ENCODE assay signal across 12 cellular contexts in genomic region chr2:158795110-158795924, GRCh38. TPM values are rescaled to one million over a fixed set of nuclear protein-coding genes. Genes with fewer than 3 reads are reported as not detected.
DNase-seq lines count a peak whose midpoint lies in the region; ATAC-seq and TF ChIP-seq lines count a peak whose summit lies in the region.
"Had no signal": no experiment of that assay in that cellular context is flagged by ENCODE, and none has a peak within 500 bp of the region (broad histone marks: within the 10 kb centered on the region; RNA-seq: fewer than 3 reads in every experiment).

A gene with protein sequence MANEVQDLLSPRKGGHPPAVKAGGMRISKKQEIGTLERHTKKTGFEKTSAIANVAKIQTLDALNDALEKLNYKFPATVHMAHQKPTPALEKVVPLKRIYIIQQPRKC (plus strand): TSS chr2:158795317. CDS start chr2:158795373, 56 bp downstream.

- ATAC-seq in WTC11: peak; percentile 83
- peak; percentile 68 for ATAC-seq in mucosa of descending colon
- ATAC-seq in HG03460 (IDR thresholded peaks at IDR 0.05; ENCODE audit: unreplicated experiment): no peak
- ATAC-seq in omental fat pad (ENCODE audit: low FRiP score): no peak
- ATAC-seq in GM19463 (IDR thresholded peaks at IDR 0.05; ENCODE audit: unreplicated experiment): no peak

- H3K9me3 ChIP-seq in mucosa of descending colon: no peaks in the 10 kb centered on the region

- POLR2A ChIA-PET in WTC11 (lab: Charles Lee): no interaction called here

- no peak for TF ChIP-seq POLR2A in NB4 (IDR thresholded peaks at IDR 0.05; ENCODE audit: extremely low read depth, insufficient read length)

- CTCF ChIA-PET in WTC11 (lab: Charles Lee): interaction anchor here (2.2 kb wide), 1 partner anchor 41 kb away, joined by 10 read pairs; no protein-coding TSS in a partner anchor

- no peak within 1 kb of the TSS for H3K27ac Mint-ChIP-seq in CD14-positive monocyte
- no peak within 1 kb of the TSS for H3K27ac Mint-ChIP-seq in WTC11
- H3K27ac Mint-ChIP-seq in glutamatergic neuron (ENCODE audit: unreplicated experiment): no peak within 1 kb of the TSS
- H3K27ac Mint-ChIP-seq: activated CD4-positive, alpha-beta T cell treated with anti-CD3 and anti-CD28 coated beads, Interleukin-2, amount 10 ng/mL, durations not matched to agents 24 days and 14 days; CD4-positive, alpha-beta T cell had no signal

- no peaks in the 10 kb centered on the region for H3K4me1 ChIP-seq in mucosa of descending colon (ENCODE audit: low read depth)

- TF ChIP-seq CTCF in CD14-positive monocyte (IDR thresholded peaks at IDR 0.05): no peak
- no peak for TF ChIP-seq CTCF in NB4 (IDR thresholded peaks at IDR 0.05; ENCODE audit: low read depth, low read length)
- TF ChIP-seq CTCF in WTC11 (IDR thresholded peaks at IDR 0.05): no peak
- TF ChIP-seq CTCF in mucosa of descending colon (IDR thresholded peaks at IDR 0.05): no peak
- no peak for TF ChIP-seq CTCF in glutamatergic neuron (IDR thresholded peaks at IDR 0.05; ENCODE audit: partially characterized antibody, unreplicated experiment)
- no peak for TF ChIP-seq CTCF in omental fat pad (IDR thresholded peaks at IDR 0.05)

- H3K4me3 Mint-ChIP-seq in CD14-positive monocyte (peak within 1 kb of the TSS; percentile 44 to 68), WTC11 (no peak within 1 kb of the TSS), glutamatergic neuron (ENCODE audit: unreplicated experiment) (no peak within 1 kb of the TSS)
- H3K4me3 Mint-ChIP-seq: activated CD4-positive, alpha-beta T cell treated with anti-CD3 and anti-CD28 coated beads, Interleukin-2, amount 10 ng/mL, durations not matched to agents 24 days and 14 days; CD4-positive, alpha-beta T cell had no signal

- H3K9me3 Mint-ChIP-seq in CD14-positive monocyte (peaks cover 0 to 2% (median 0%) of the 10 kb centered on the region in 7 donors), WTC11 (no peaks in the 10 kb centered on the region), glutamatergic neuron (ENCODE audit: unreplicated experiment) (no peaks in the 10 kb centered on the region)
- H3K9me3 Mint-ChIP-seq: activated CD4-positive, alpha-beta T cell treated with anti-CD3 and anti-CD28 coated beads, Interleukin-2, amount 10 ng/mL, durations not matched to agents 24 days and 14 days; CD4-positive, alpha-beta T cell had no signal

- intact Hi-C loops in CD14-positive monocyte (cut with micrococcal nuclease) (no loop called here), mucosa of descending colon (cut with DNase I, micrococcal nuclease) (no loop called here)

- H3K4me1 Mint-ChIP-seq in CD14-positive monocyte (peaks cover 6% of the 10 kb centered on the region), WTC11 (peaks cover 23% of the 10 kb centered on the region), glutamatergic neuron (ENCODE audit: low read depth, unreplicated experiment) (peaks cover 14% of the 10 kb centered on the region)
- H3K4me1 Mint-ChIP-seq: activated CD4-positive, alpha-beta T cell treated with anti-CD3 and anti-CD28 coated beads, Interleukin-2, amount 10 ng/mL, durations not matched to agents 24 days and 14 days had no signal

- H3K4me3 ChIP-seq in NB4 (ENCODE audit: low read depth, low read length) (no peak within 1 kb of the TSS), mucosa of descending colon (no peak within 1 kb of the TSS)

- DNase-seq in CD14-positive monocyte (ENCODE audit: low spot score): no peak
- DNase-seq in NB4 (ENCODE audit: low read depth): peak; percentile 4
- DNase-seq in WTC11 (ENCODE audit: low spot score): peak; percentile 12
- DNase-seq in mucosa of descending colon: peak in 2 of 3 donors; percentile 44 to 50
- no peak for DNase-seq in glutamatergic neuron
- DNase-seq in omental fat pad (ENCODE audit: low spot score): no peak
- DNase-seq: activated CD4-positive, alpha-beta T cell treated with anti-CD3 and anti-CD28 coated beads, Interleukin-2, amount 10 ng/mL, durations not matched to agents 24 days and 14 days; CD4-positive, alpha-beta T cell; midbrain had no signal

- H3K36me3 ChIP-seq in mucosa of descending colon (ENCODE audit: low read depth): no peaks in the 10 kb centered on the region

- H3K27me3 Mint-ChIP-seq in CD14-positive monocyte (ENCODE audit: low read depth in 3 of 3): peaks cover 0 to 4% (median 3%) of the 10 kb centered on the region in 3 donors
- H3K27me3 Mint-ChIP-seq in WTC11 (ENCODE audit: low read depth): no peaks in the 10 kb centered on the region
- H3K27me3 Mint-ChIP-seq in glutamatergic neuron (ENCODE audit: unreplicated experiment): no peaks in the 10 kb centered on the region

- no peaks in the 10 kb centered on the region for H3K36me3 Mint-ChIP-seq in CD14-positive monocyte
- H3K36me3 Mint-ChIP-seq in WTC11: no peaks in the 10 kb centered on the region
- H3K36me3 Mint-ChIP-seq in glutamatergic neuron (ENCODE audit: unreplicated experiment): no peaks in the 10 kb centered on the region

TF ChIP-seq in WTC11, 78 proteins besides CTCF, POLR2A, EP300 and RAD21:
- TF ChIP-seq, protein P1, sequence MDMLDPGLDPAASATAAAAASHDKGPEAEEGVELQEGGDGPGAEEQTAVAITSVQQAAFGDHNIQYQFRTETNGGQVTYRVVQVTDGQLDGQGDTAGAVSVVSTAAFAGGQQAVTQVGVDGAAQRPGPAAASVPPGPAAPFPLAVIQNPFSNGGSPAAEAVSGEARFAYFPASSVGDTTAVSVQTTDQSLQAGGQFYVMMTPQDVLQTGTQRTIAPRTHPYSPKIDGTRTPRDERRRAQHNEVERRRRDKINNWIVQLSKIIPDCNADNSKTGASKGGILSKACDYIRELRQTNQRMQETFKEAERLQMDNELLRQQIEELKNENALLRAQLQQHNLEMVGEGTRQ (CRISPR knock-in tag; IDR thresholded peaks at IDR 0.05): peak; percentile 35; the same call in 1 of the 2 replicates
- TF ChIP-seq ZNF512 (CRISPR knock-in tag; IDR thresholded peaks at IDR 0.05; ENCODE audit: borderline replicate concordance): no peak

RNA-seq across cellular contexts. Expression of the gene that starts here (rescaled TPM):
- not detected for polyA plus RNA-seq in CD14-positive monocyte
- total RNA-seq in WTC11 (2021) (not detected in 3 replicates), mucosa of descending colon (1 to 10 TPM in 1 of 3 donors, not detected in 2; 1.2 TPM), glutamatergic neuron (ENCODE audit: unreplicated experiment) (not detected), omental fat pad (1 to 10 TPM in 1 of 4 donors, not detected in 3; 1.5 TPM)
- total RNA-seq: activated CD4-positive, alpha-beta T cell treated with anti-CD3 and anti-CD28 coated beads, Interleukin-2, amount 10 ng/mL, durations not matched to agents 24 days and 14 days; CD4-positive, alpha-beta T cell; HT-29 had no signal

Comparison
In these comparisons a context has a peak if more than half of its experiments do, and no peak if none do; other contexts are left out.
1. Peak in DNase-seq and ATAC-seq in WTC11; RNA of the gene not detected or under 1 TPM.
2. DNase-seq: peak in NB4 (single experiment) and mucosa of descending colon (2 of 3); none in CD14-positive monocyte (single experiment), glutamatergic neuron (single experiment) and omental fat pad (single experiment).
3. H3K4me3 Mint-ChIP-seq: peak in CD14-positive monocyte (2 of 2); none in WTC11 (single experiment) and glutamatergic neuron (single experiment).